10 cellular contexts compared by ENCODE assay signal in the genomic region with DNA sequence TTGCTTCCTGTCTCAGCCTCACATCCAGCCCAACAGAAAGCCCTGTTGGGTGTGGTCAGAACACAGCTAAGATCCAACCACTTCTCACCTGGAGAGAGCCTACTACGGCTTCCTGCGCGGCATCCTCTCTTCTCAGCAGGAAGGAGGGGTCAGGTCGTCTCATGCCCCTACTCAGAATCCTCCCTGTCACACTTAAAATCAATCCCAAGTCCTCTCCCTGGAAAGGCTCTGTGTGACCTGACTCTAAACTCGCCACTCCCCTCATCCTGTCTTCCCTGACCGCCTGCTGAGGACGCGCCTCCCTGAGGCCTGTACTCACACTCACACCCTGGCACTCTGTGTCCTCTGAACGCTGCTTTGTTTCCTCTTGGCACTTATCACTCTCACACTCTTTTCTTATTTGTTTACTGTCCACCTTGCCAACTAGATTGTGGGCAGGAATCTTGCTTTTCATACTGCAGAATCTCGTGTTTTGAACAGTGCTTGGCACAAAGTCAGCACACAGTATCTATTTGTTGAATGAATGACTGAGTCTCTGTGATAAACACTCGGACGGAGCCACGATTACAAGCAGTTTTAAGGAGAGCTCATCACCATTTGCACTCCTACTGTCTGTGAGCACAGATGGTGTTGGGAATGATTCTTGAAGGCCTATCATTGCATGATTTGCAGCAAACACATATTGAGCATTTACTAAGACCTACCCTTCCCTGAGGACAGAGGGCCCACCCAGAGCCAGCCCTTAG. TPM values are rescaled to one million over a fixed set of nuclear protein-coding genes. Genes with fewer than 3 reads are reported as not detected.
DNase-seq lines count a peak whose midpoint lies in the region; ATAC-seq lines count a peak whose summit lies in the region.
"Had no signal": no experiment of that assay in that cellular context is flagged by ENCODE, and none has a peak within 500 bp of the region (broad histone marks: within the 10 kb centered on the region; RNA-seq: fewer than 3 reads in every experiment).

No MANE protein-coding gene starts in this region.

- H3K27me3 ChIP-seq in MG63 = no peaks in the 10 kb centered on the region

- H3K27ac Mint-ChIP-seq in activated CD8-positive, alpha-beta memory T cell treated with anti-CD3 and anti-CD28 coated beads, Interleukin-2, amount 10 ng/mL, durations not matched to agents 7 days and 5 days = peak overlapping the region; percentile 48
- H3K27ac Mint-ChIP-seq in activated T-helper 2 cell treated with anti-CD3 and anti-CD28 coated beads, Interferon-gamma antibody, Interleukin-2, Interleukin-4, amounts not matched to agents 10 μg/mL and 5 μg/mL and 100 μg/mL, durations not matched to agents 14 hours and 24 hours and 36 hours = peak overlapping the region; percentile 16

- CTCF ChIA-PET in activated CD8-positive, alpha-beta memory T cell treated with anti-CD3 and anti-CD28 coated beads, Interleukin-2, amount 10 ng/mL, durations not matched to agents 7 days and 5 days (lab: Charles Lee) = interaction anchor here (0.8 to 2.5 kb wide), 4 partner anchors 11 to 150 kb away, joined by 3 to 11 read pairs (median 4); partner anchors contain the start of gene DSN1

- ATAC-seq in activated CD8-positive, alpha-beta memory T cell treated with anti-CD3 and anti-CD28 coated beads, Interleukin-2, amount 10 ng/mL, durations not matched to agents 7 days and 5 days = no peak
- ATAC-seq in GM21447 (IDR thresholded peaks at IDR 0.05; ENCODE audit: unreplicated experiment) = no peak

- no peaks in the 10 kb centered on the region for H3K36me3 ChIP-seq in MG63

- H3K4me3 ChIP-seq in MG63 = no peak overlapping the region

- H3K9me3 ChIP-seq in MG63 = no peaks in the 10 kb centered on the region

- no peaks in the 10 kb centered on the region for H3K9me3 Mint-ChIP-seq in activated CD8-positive, alpha-beta memory T cell treated with anti-CD3 and anti-CD28 coated beads, Interleukin-2, amount 10 ng/mL, durations not matched to agents 7 days and 5 days (ENCODE audit: low read depth)
- H3K9me3 Mint-ChIP-seq in activated T-helper 2 cell treated with anti-CD3 and anti-CD28 coated beads, Interferon-gamma antibody, Interleukin-2, Interleukin-4, amounts not matched to agents 10 μg/mL and 5 μg/mL and 100 μg/mL, durations not matched to agents 14 hours and 24 hours and 36 hours = no peaks in the 10 kb centered on the region

- DNase-seq in activated CD8-positive, alpha-beta memory T cell treated with anti-CD3 and anti-CD28 coated beads, Interleukin-2, amount 10 ng/mL, durations not matched to agents 7 days and 5 days = no peak
- no peak for DNase-seq in activated CD8-positive, alpha-beta memory T cell treated with anti-CD3 and anti-CD28 coated beads, Interleukin-2, amount 50 U/mL, for 4 hours
- no peak for DNase-seq in activated T-helper 2 cell treated with anti-CD3 and anti-CD28 coated beads, Interferon-gamma antibody, Interleukin-2, Interleukin-4, amounts not matched to agents 10 μg/mL and 5 μg/mL and 100 μg/mL, durations not matched to agents 14 hours and 24 hours and 36 hours (ENCODE audit: low spot score)
- DNase-seq in iPS-NIHi11 (ENCODE audit: low spot score) (peak; percentile 31), superior temporal gyrus (ENCODE audit: extremely low spot score) (peak; percentile 24), MG63 (no peak)
- DNase-seq in stimulated activated naive CD4-positive, alpha-beta T cell treated with Interleukin-2 at 50 U/mL for 16 hours (lab: John Stamatoyannopoulos, UW) = no peak
- DNase-seq: NCI-H1930, SW 1271 had no signal

- intact Hi-C loops in activated T-helper 2 cell treated with anti-CD3 and anti-CD28 coated beads, Interferon-gamma antibody, Interleukin-2, Interleukin-4, amounts not matched to agents 10 μg/mL and 5 μg/mL and 100 μg/mL, durations not matched to agents 14 hours and 24 hours and 36 hours (cut with micrococcal nuclease) = no loop called here

- H3K36me3 Mint-ChIP-seq in activated CD8-positive, alpha-beta memory T cell treated with anti-CD3 and anti-CD28 coated beads, Interleukin-2, amount 10 ng/mL, durations not matched to agents 7 days and 5 days = peaks cover 59% of the 10 kb centered on the region
- H3K36me3 Mint-ChIP-seq in activated T-helper 2 cell treated with anti-CD3 and anti-CD28 coated beads, Interferon-gamma antibody, Interleukin-2, Interleukin-4, amounts not matched to agents 10 μg/mL and 5 μg/mL and 100 μg/mL, durations not matched to agents 14 hours and 24 hours and 36 hours (ENCODE audit: low read depth) = peaks cover 53% of the 10 kb centered on the region

- no peaks in the 10 kb centered on the region for H3K27me3 Mint-ChIP-seq in activated CD8-positive, alpha-beta memory T cell treated with anti-CD3 and anti-CD28 coated beads, Interleukin-2, amount 10 ng/mL, durations not matched to agents 7 days and 5 days
- no peaks in the 10 kb centered on the region for H3K27me3 Mint-ChIP-seq in activated T-helper 2 cell treated with anti-CD3 and anti-CD28 coated beads, Interferon-gamma antibody, Interleukin-2, Interleukin-4, amounts not matched to agents 10 μg/mL and 5 μg/mL and 100 μg/mL, durations not matched to agents 14 hours and 24 hours and 36 hours (ENCODE audit: low read depth)

- H3K4me1 Mint-ChIP-seq in activated CD8-positive, alpha-beta memory T cell treated with anti-CD3 and anti-CD28 coated beads, Interleukin-2, amount 10 ng/mL, durations not matched to agents 7 days and 5 days = peaks cover 42% of the 10 kb centered on the region
- H3K4me1 Mint-ChIP-seq in activated T-helper 2 cell treated with anti-CD3 and anti-CD28 coated beads, Interferon-gamma antibody, Interleukin-2, Interleukin-4, amounts not matched to agents 10 μg/mL and 5 μg/mL and 100 μg/mL, durations not matched to agents 14 hours and 24 hours and 36 hours (ENCODE audit: low read depth) = peaks cover 15% of the 10 kb centered on the region

- H3K4me3 Mint-ChIP-seq in activated CD8-positive, alpha-beta memory T cell treated with anti-CD3 and anti-CD28 coated beads, Interleukin-2, amount 10 ng/mL, durations not matched to agents 7 days and 5 days = no peak overlapping the region
- no peak overlapping the region for H3K4me3 Mint-ChIP-seq in activated T-helper 2 cell treated with anti-CD3 and anti-CD28 coated beads, Interferon-gamma antibody, Interleukin-2, Interleukin-4, amounts not matched to agents 10 μg/mL and 5 μg/mL and 100 μg/mL, durations not matched to agents 14 hours and 24 hours and 36 hours (ENCODE audit: low read depth)

RNA-seq across cellular contexts. Expression of gene RAB5IF, which starts 18.7 kb away (rescaled TPM):
- 100 to 1,000 TPM in 1 of 2 experiments, 10 to 100 TPM in 1; 81.8 to 115 TPM for total RNA-seq in activated CD8-positive, alpha-beta memory T cell treated with anti-CD3 and anti-CD28 coated beads, Interleukin-2, amount 10 ng/mL, durations not matched to agents 7 days and 5 days
- total RNA-seq in activated T-helper 2 cell treated with anti-CD3 and anti-CD28 coated beads, Interferon-gamma antibody, Interleukin-2, Interleukin-4, amounts not matched to agents 10 μg/mL and 5 μg/mL and 100 μg/mL, durations not matched to agents 14 hours and 24 hours and 36 hours = 94.5 and 99.0 TPM in 2 replicates
- total RNA-seq in MG63 (2014; rRNA removed; shearing (Covaris generic); ENCODE audit: low replicate concordance) = 259 and 278 TPM in 2 replicates

RNA-seq across cellular contexts. Expression of gene SLA2, which starts 21.8 kb away (rescaled TPM):
- total RNA-seq in activated CD8-positive, alpha-beta memory T cell treated with anti-CD3 and anti-CD28 coated beads, Interleukin-2, amount 10 ng/mL, durations not matched to agents 7 days and 5 days = 100 to 1,000 TPM; 109 to 140 TPM
- total RNA-seq in activated T-helper 2 cell treated with anti-CD3 and anti-CD28 coated beads, Interferon-gamma antibody, Interleukin-2, Interleukin-4, amounts not matched to agents 10 μg/mL and 5 μg/mL and 100 μg/mL, durations not matched to agents 14 hours and 24 hours and 36 hours = 54.9 and 56.5 TPM in 2 replicates
- total RNA-seq in MG63 (2014; rRNA removed; shearing (Covaris generic); ENCODE audit: low replicate concordance) = not detected in 2 replicates

RNA-seq across cellular contexts. Expression of gene TGIF2, which starts 50.8 kb away (rescaled TPM):
- 10 to 100 TPM; 32.5 to 40.9 TPM for total RNA-seq in activated CD8-positive, alpha-beta memory T cell treated with anti-CD3 and anti-CD28 coated beads, Interleukin-2, amount 10 ng/mL, durations not matched to agents 7 days and 5 days
- total RNA-seq in activated T-helper 2 cell treated with anti-CD3 and anti-CD28 coated beads, Interferon-gamma antibody, Interleukin-2, Interleukin-4, amounts not matched to agents 10 μg/mL and 5 μg/mL and 100 μg/mL, durations not matched to agents 14 hours and 24 hours and 36 hours = 44.3 and 50.6 TPM in 2 replicates
- total RNA-seq in MG63 (2014; rRNA removed; shearing (Covaris generic); ENCODE audit: low replicate concordance) = 16.3 and 18.5 TPM in 2 replicates

Comparison
In these comparisons a context has a peak if more than half of its experiments do, and no peak if none do; other contexts are left out.
1. DNase-seq: peak in iPS-NIHi11 (single experiment) and superior temporal gyrus (single experiment); none in activated CD8-positive, alpha-beta memory T cell treated with anti-CD3 and anti-CD28 coated beads, Interleukin-2, amount 10 ng/mL, durations not matched to agents 7 days and 5 days (single experiment), activated CD8-positive, alpha-beta memory T cell treated with anti-CD3 and anti-CD28 coated beads, Interleukin-2, amount 50 U/mL, for 4 hours (single experiment), activated T-helper 2 cell treated with anti-CD3 and anti-CD28 coated beads, Interferon-gamma antibody, Interleukin-2, Interleukin-4, amounts not matched to agents 10 μg/mL and 5 μg/mL and 100 μg/mL, durations not matched to agents 14 hours and 24 hours and 36 hours (single experiment), MG63 (single experiment) and stimulated activated naive CD4-positive, alpha-beta T cell treated with Interleukin-2 at 50 U/mL for 16 hours (single experiment).
2. RNA of gene SLA2, which starts 21.8 kb away (total RNA-seq): 109 to 140 TPM in activated CD8-positive, alpha-beta memory T cell treated with anti-CD3 and anti-CD28 coated beads, Interleukin-2, amount 10 ng/mL, durations not matched to agents 7 days and 5 days and 54.9 to 56.5 TPM in activated T-helper 2 cell treated with anti-CD3 and anti-CD28 coated beads, Interferon-gamma antibody, Interleukin-2, Interleukin-4, amounts not matched to agents 10 μg/mL and 5 μg/mL and 100 μg/mL, durations not matched to agents 14 hours and 24 hours and 36 hours; not detected in MG63; every median in the first group is over 10 times any median in the second.